ENCODE assay signal across 8 cellular contexts in genomic region chr9:134407123-134407779, GRCh38.
A peak's percentile ranks its signal among the peaks of the same experiment; 100 is the strongest.
DNase-seq lines count a peak whose midpoint lies in the region; ATAC-seq and TF ChIP-seq lines count a peak whose summit lies in the region.

No MANE protein-coding gene starts in this region.

- H3K4me3 Mint-ChIP-seq in activated CD8-positive, alpha-beta memory T cell treated with anti-CD3 and anti-CD28 coated beads, Interleukin-2, amount 10 ng/mL, durations not matched to agents 7 days and 5 days = peak overlapping the region; percentile 34
- peak overlapping the region; percentile 89 for H3K4me3 Mint-ChIP-seq in endothelial cell (ENCODE audit: unreplicated experiment)

- peaks cover 31% of the 10 kb centered on the region for H3K4me1 Mint-ChIP-seq in activated CD8-positive, alpha-beta memory T cell treated with anti-CD3 and anti-CD28 coated beads, Interleukin-2, amount 10 ng/mL, durations not matched to agents 7 days and 5 days
- peaks cover 38% of the 10 kb centered on the region for H3K4me1 Mint-ChIP-seq in endothelial cell (ENCODE audit: unreplicated experiment)

- DNase-seq in AG08396 (ENCODE audit: low spot score) = peak; percentile 99
- DNase-seq in NOMO-1 (lab: John Stamatoyannopoulos, UW; ENCODE audit: unreplicated experiment in 2 of 2) = peak; percentile 94 to 98
- DNase-seq in activated CD8-positive, alpha-beta memory T cell treated with anti-CD3 and anti-CD28 coated beads, Interleukin-2, amount 10 ng/mL, durations not matched to agents 7 days and 5 days = peak; percentile 88
- DNase-seq in endothelial cell (ENCODE audit: low spot score) = peak; percentile 65
- peak; percentile 93 for DNase-seq in midbrain (lab: John Stamatoyannopoulos, UW)
- peak; percentile 64 to 73 for DNase-seq in stimulated activated CD8-positive, alpha-beta memory T cell treated with anti-CD3 and anti-CD28 coated beads, Interleukin-15, amount 100 ng/mL, for 48 hours (ENCODE audit: low read depth in 2 of 2)

- CTCF ChIA-PET in activated CD8-positive, alpha-beta memory T cell treated with anti-CD3 and anti-CD28 coated beads, Interleukin-2, amount 10 ng/mL, durations not matched to agents 7 days and 5 days (lab: Charles Lee) = interaction anchor here (0.7 to 2.9 kb wide), 4 partner anchors 11 to 36 kb away, joined by 3 to 16 read pairs (median 7); no protein-coding TSS in a partner anchor

- H3K36me3 Mint-ChIP-seq in activated CD8-positive, alpha-beta memory T cell treated with anti-CD3 and anti-CD28 coated beads, Interleukin-2, amount 10 ng/mL, durations not matched to agents 7 days and 5 days = no peaks in the 10 kb centered on the region
- H3K36me3 Mint-ChIP-seq in endothelial cell (ENCODE audit: low read depth, unreplicated experiment) = peaks cover 8% of the 10 kb centered on the region

- peak overlapping the region; percentile 38 for H3K27ac Mint-ChIP-seq in activated CD8-positive, alpha-beta memory T cell treated with anti-CD3 and anti-CD28 coated beads, Interleukin-2, amount 10 ng/mL, durations not matched to agents 7 days and 5 days
- H3K27ac Mint-ChIP-seq in endothelial cell (ENCODE audit: unreplicated experiment) = peak overlapping the region; percentile 94

- H3K27me3 Mint-ChIP-seq in activated CD8-positive, alpha-beta memory T cell treated with anti-CD3 and anti-CD28 coated beads, Interleukin-2, amount 10 ng/mL, durations not matched to agents 7 days and 5 days = peaks cover 18% of the 10 kb centered on the region
- H3K27me3 Mint-ChIP-seq in endothelial cell (ENCODE audit: unreplicated experiment) = peaks cover 22% of the 10 kb centered on the region

- TF ChIP-seq CTCF in endothelial cell (IDR thresholded peaks at IDR 0.05; ENCODE audit: unreplicated experiment) = no peak

- ATAC-seq in GM18909 (IDR thresholded peaks at IDR 0.05; ENCODE audit: poor library complexity, unreplicated experiment) (peak; percentile 75), HG03280 (IDR thresholded peaks at IDR 0.05; ENCODE audit: unreplicated experiment) (peak; percentile 88)
- ATAC-seq in activated CD8-positive, alpha-beta memory T cell treated with anti-CD3 and anti-CD28 coated beads, Interleukin-2, amount 10 ng/mL, durations not matched to agents 7 days and 5 days = peak; percentile 91

- no peaks in the 10 kb centered on the region for H3K9me3 Mint-ChIP-seq in activated CD8-positive, alpha-beta memory T cell treated with anti-CD3 and anti-CD28 coated beads, Interleukin-2, amount 10 ng/mL, durations not matched to agents 7 days and 5 days (ENCODE audit: low read depth)
- no peaks in the 10 kb centered on the region for H3K9me3 Mint-ChIP-seq in endothelial cell (ENCODE audit: unreplicated experiment)

Comparison
In these comparisons a context has a peak if more than half of its experiments do, and no peak if none do; other contexts are left out.
1. Peak in every context shown above with its lines: DNase-seq and ATAC-seq.